Comparison of ENCODE assay signal across 22 cellular contexts in the genomic region with DNA sequence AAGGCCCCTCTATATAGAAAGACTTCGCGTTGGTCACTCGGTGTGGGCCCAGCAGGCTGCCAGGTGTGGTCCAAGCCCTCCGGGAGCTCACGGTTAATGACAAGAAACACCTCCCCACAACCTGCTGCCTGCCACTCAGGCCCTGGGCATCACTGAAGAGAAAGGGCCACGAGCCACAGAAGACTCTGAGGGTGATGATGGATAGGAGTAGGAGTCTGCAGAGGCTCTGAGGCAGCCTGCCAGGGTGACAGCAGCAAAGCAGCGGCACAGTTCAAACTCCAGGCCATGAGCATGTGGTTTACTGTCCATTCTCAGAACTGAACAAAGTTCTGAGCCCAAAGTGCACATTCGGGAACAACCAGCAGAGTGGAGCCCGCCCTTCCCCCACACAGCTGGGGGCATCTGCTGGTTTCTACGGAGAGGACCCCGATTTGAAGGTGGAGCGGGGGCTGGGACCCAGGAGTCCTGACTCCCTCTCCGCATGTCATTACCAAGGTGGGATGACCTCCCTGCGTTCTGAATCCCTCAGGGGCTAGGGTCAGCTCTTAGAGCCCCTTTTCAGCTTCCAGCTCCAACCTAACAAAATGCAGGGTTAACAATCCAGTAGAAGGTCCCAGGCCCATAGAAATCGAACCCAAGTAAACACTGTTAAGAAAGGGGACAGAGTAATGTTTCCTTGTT.
"Had no signal": no experiment of that assay in that cellular context is flagged by ENCODE, and none has a peak within 500 bp of the region (broad histone marks: within the 10 kb centered on the region; RNA-seq: fewer than 3 reads in every experiment).

No MANE protein-coding gene starts in this region.

- H3K9me3 ChIP-seq: body of pancreas, left ventricle myocardium inferior, ovary, psoas muscle, right atrium auricular region, thyroid gland had no signal

- H3K27me3 ChIP-seq: body of pancreas, cardiac muscle cell, ovary, right atrium auricular region, thyroid gland had no signal

- H3K36me3 Mint-ChIP-seq: activated naive CD4-positive, alpha-beta T cell treated with anti-CD3 and anti-CD28 coated beads, Interleukin-2, amount 50 U/mL, for 24 hours; natural killer cell had no signal

- H3K27ac Mint-ChIP-seq: activated CD4-positive, alpha-beta memory T cell treated with anti-CD3 and anti-CD28 coated beads, Interleukin-2, amount 10 ng/mL, durations not matched to agents 7 days and 5 days; activated CD4-positive, alpha-beta T cell treated with anti-CD3 and anti-CD28 coated beads, Interleukin-2, amount 10 ng/mL, durations not matched to agents 24 days and 14 days; activated naive CD4-positive, alpha-beta T cell treated with anti-CD3 and anti-CD28 coated beads, Interleukin-2, amount 50 U/mL, for 24 hours; activated T-helper 1 cell treated with anti-CD3 and anti-CD28 coated beads, Interleukin-12 subunit alpha, Interleukin-12 subunit beta, Interleukin-2, Interleukin-4 antibody, amounts not matched to agents 30 ng/mL and 10 ng/mL and 1 ng/mL, durations not matched to agents 14 hours and 24 hours and 36 hours; natural killer cell; stimulated activated naive CD8-positive, alpha-beta T cell treated with anti-CD3 and anti-CD28 coated beads, Interleukin-15, Interleukin-2, amounts not matched to agents 100 ng/mL and 50 ng/mL, for 24 hours had no signal

- FAIRE-seq: endometrium had no signal

- H3K4me3 ChIP-seq: body of pancreas, cardiac muscle cell, left ventricle myocardium inferior, ovary, psoas muscle, right atrium auricular region, thyroid gland had no signal

- H3K27me3 Mint-ChIP-seq: stimulated activated naive CD8-positive, alpha-beta T cell treated with anti-CD3 and anti-CD28 coated beads, Interleukin-15, Interleukin-2, amounts not matched to agents 100 ng/mL and 50 ng/mL, for 24 hours had no signal

- DNase-seq: activated CD4-positive, alpha-beta memory T cell treated with anti-CD3 and anti-CD28 coated beads, Interleukin-2, amount 10 ng/mL, durations not matched to agents 7 days and 5 days; activated CD4-positive, alpha-beta T cell treated with anti-CD3 and anti-CD28 coated beads, Interleukin-2, amount 10 ng/mL, durations not matched to agents 24 days and 14 days; activated gamma-delta T cell; anterior cingulate cortex; body of pancreas; foreskin keratinocyte; left ventricle myocardium inferior; mammary epithelial cell; midbrain; natural killer cell; ovary; psoas muscle; stimulated activated CD4-positive, alpha-beta T cell treated with anti-CD3 and anti-CD28 coated beads, Interleukin-1b, Interleukin-23, amount 100 ng/mL, for 48 hours; substantia nigra; T1000; thyroid gland had no signal

- ATAC-seq: body of pancreas, natural killer cell, psoas muscle had no signal

- H3K4me1 ChIP-seq: foreskin keratinocyte, psoas muscle had no signal

- H3K4me1 Mint-ChIP-seq: activated CD4-positive, alpha-beta memory T cell treated with anti-CD3 and anti-CD28 coated beads, Interleukin-2, amount 10 ng/mL, durations not matched to agents 7 days and 5 days had no signal

- H3K27ac ChIP-seq: body of pancreas, cardiac muscle cell, foreskin keratinocyte, ovary, psoas muscle, right atrium auricular region, thyroid gland had no signal

- H3K4me3 Mint-ChIP-seq: activated CD4-positive, alpha-beta memory T cell treated with anti-CD3 and anti-CD28 coated beads, Interleukin-2, amount 10 ng/mL, durations not matched to agents 7 days and 5 days; activated CD4-positive, alpha-beta T cell treated with anti-CD3 and anti-CD28 coated beads, Interleukin-2, amount 10 ng/mL, durations not matched to agents 24 days and 14 days; activated naive CD4-positive, alpha-beta T cell treated with anti-CD3 and anti-CD28 coated beads, Interleukin-2, amount 50 U/mL, for 24 hours; activated T-helper 1 cell treated with anti-CD3 and anti-CD28 coated beads, Interleukin-12 subunit alpha, Interleukin-12 subunit beta, Interleukin-2, Interleukin-4 antibody, amounts not matched to agents 30 ng/mL and 10 ng/mL and 1 ng/mL, durations not matched to agents 14 hours and 24 hours and 36 hours; natural killer cell; stimulated activated naive CD8-positive, alpha-beta T cell treated with anti-CD3 and anti-CD28 coated beads, Interleukin-15, Interleukin-2, amounts not matched to agents 100 ng/mL and 50 ng/mL, for 24 hours had no signal

- H3K36me3 ChIP-seq: cardiac muscle cell, ovary, right atrium auricular region, thyroid gland had no signal

- H3K9me3 Mint-ChIP-seq: activated CD4-positive, alpha-beta memory T cell treated with anti-CD3 and anti-CD28 coated beads, Interleukin-2, amount 10 ng/mL, durations not matched to agents 7 days and 5 days; activated CD4-positive, alpha-beta T cell treated with anti-CD3 and anti-CD28 coated beads, Interleukin-2, amount 10 ng/mL, durations not matched to agents 24 days and 14 days; activated naive CD4-positive, alpha-beta T cell treated with anti-CD3 and anti-CD28 coated beads, Interleukin-2, amount 50 U/mL, for 24 hours; activated T-helper 1 cell treated with anti-CD3 and anti-CD28 coated beads, Interleukin-12 subunit alpha, Interleukin-12 subunit beta, Interleukin-2, Interleukin-4 antibody, amounts not matched to agents 30 ng/mL and 10 ng/mL and 1 ng/mL, durations not matched to agents 14 hours and 24 hours and 36 hours; natural killer cell; stimulated activated naive CD8-positive, alpha-beta T cell treated with anti-CD3 and anti-CD28 coated beads, Interleukin-15, Interleukin-2, amounts not matched to agents 100 ng/mL and 50 ng/mL, for 24 hours had no signal
